2 cellular contexts compared by ENCODE assay signal in genomic region chr1:183592733-183593132, GRCh38.
TF ChIP-seq lines count a peak whose summit lies in the region.

No MANE protein-coding gene starts in this region.

TF ChIP-seq in GM12891, 5 proteins besides CTCF, POLR2A, EP300 and RAD21:
- TF ChIP-seq POU2F2 (IDR thresholded peaks at IDR 0.05; ENCODE audit: low read depth, low read length) (no peak), SPI1 (IDR thresholded peaks at IDR 0.05; ENCODE audit: low read depth, low read length) (peak; percentile 64), TAF1 (IDR thresholded peaks at IDR 0.05; ENCODE audit: low read depth, low read length) (no peak), POLR2AphosphoS5 (IDR thresholded peaks at IDR 0.05; ENCODE audit: low read depth, low read length) (no peak), PAX5 (IDR thresholded peaks at IDR 0.05; ENCODE audit: insufficient read depth, low read length, severe bottlenecking) (no peak)
TF ChIP-seq in GM12891: peak in this region for 1.

TF ChIP-seq in H1, 55 proteins besides CTCF, POLR2A, EP300 and RAD21:
- no peak for TF ChIP-seq HDAC6 (IDR thresholded peaks at IDR 0.05; ENCODE audit: low read depth, low read length)
- TF ChIP-seq CHD1 (IDR thresholded peaks at IDR 0.05; ENCODE audit: low read depth, low read length): no peak
- TF ChIP-seq PHF8 (conservative IDR thresholded peaks at IDR 0.05; ENCODE audit: low read depth, low read length): no peak
- TF ChIP-seq SIX5 (IDR thresholded peaks at IDR 0.05; ENCODE audit: low read depth, low read length): no peak
- TF ChIP-seq YY1 (IDR thresholded peaks at IDR 0.05; ENCODE audit: low read depth, low read length): no peak
- TF ChIP-seq POU5F1 (IDR thresholded peaks at IDR 0.05; ENCODE audit: low read depth, low read length): no peak
- TF ChIP-seq TAF1 (IDR thresholded peaks at IDR 0.05; ENCODE audit: low read depth, low read length): no peak
- TF ChIP-seq GTF2F1 (IDR thresholded peaks at IDR 0.05; ENCODE audit: borderline replicate concordance, low read depth, low read length): no peak
- TF ChIP-seq NANOG (IDR thresholded peaks at IDR 0.05; ENCODE audit: insufficient read depth, low read depth, low read length, poor library complexity, severe bottlenecking): no peak
- TF ChIP-seq BACH1 (IDR thresholded peaks at IDR 0.05; ENCODE audit: low read length): no peak
- no peak for TF ChIP-seq SP1 (IDR thresholded peaks at IDR 0.05; ENCODE audit: low read depth, low read length)
